ENCODE assay signal across 10 cellular contexts in the genomic region with DNA sequence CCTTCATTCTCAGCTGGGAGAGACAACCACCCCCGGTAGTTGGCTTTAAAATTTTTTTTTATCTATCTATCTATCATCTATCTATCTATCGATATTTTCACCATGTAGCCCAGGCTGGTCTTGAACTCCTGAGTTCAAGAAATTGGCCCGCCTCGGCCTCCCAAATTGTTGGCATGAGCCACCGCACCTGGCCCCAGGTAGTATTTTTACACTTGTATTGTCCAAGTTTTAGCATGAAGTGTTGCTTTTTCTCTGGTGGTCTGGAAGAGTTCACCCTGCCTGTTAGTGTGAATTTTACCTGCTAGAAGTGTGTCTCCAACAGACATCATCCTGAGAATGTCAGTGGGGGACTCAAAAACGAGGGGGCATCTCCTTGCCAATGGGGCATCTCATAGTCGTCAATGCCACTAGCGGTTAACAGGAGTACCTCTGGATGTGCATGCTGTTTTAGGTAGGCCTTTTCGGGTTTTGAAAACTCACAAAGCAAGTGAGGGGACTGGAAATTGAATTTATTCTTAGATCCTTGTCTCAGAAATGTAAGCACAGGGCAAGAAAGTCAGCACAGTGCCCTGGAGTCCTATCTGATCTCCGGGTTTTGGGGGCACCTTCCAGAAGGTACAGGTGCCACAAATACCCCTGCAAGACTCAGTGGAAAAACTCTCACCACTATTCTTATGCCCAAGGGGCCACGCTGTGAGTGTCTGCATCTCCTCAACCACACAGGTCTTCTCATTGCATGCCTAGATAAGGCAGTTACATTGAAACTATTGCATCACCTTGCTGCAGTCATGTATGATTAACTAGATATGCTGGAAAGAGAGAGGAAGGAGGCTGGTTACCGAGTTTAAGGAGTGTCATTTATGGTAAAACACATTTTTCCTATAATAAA. TPM values are rescaled to one million over a fixed set of nuclear protein-coding genes. Genes with fewer than 3 reads are reported as not detected.
DNase-seq lines count a peak whose midpoint lies in the region; ATAC-seq, FAIRE-seq and TF ChIP-seq lines count a peak whose summit lies in the region.
"Had no signal": no experiment of that assay in that cellular context is flagged by ENCODE, and none has a peak within 500 bp of the region (broad histone marks: within the 10 kb centered on the region; RNA-seq: fewer than 3 reads in every experiment).

No MANE protein-coding gene starts in this region.

- peaks cover 13% of the 10 kb centered on the region for H3K4me1 Mint-ChIP-seq in type B pancreatic cell (ENCODE audit: unreplicated experiment)

- H3K9me1 ChIP-seq in endothelial cell of umbilical vein (replicated peaks; ENCODE audit: control insufficient read depth, extremely low read depth, insufficient read depth, low read length) = no peaks in the 10 kb centered on the region

- peak; percentile 88 for DNase-seq in NOMO-1 treated with DMSO at 0.1 percent for 48 hours (lab: John Stamatoyannopoulos, UW; ENCODE audit: unreplicated experiment)
- peak; percentile 36 for DNase-seq in endothelial cell of umbilical vein (ENCODE audit: low read depth, low spot score)
- no peak for DNase-seq in type B pancreatic cell (ENCODE audit: extremely low spot score, unreplicated experiment)
- DNase-seq in cerebellar nuclear complex (lab: John Stamatoyannopoulos, UW) = no peak
- no peak for DNase-seq in NCI-H526 (lab: John Stamatoyannopoulos, UW)
- DNase-seq in DMS153 treated with DMSO at 0.1 percent for 48 hours (lab: John Stamatoyannopoulos, UW; ENCODE audit: unreplicated experiment) = no peak
- DNase-seq: psoas muscle had no signal

- H2AFZ ChIP-seq in endothelial cell of umbilical vein (ENCODE audit: low read depth, low read length) = no peak overlapping the region

- H4K20me1 ChIP-seq in endothelial cell of umbilical vein (replicated peaks; ENCODE audit: control insufficient read depth, extremely low read depth, insufficient read depth, low read length) = no peaks in the 10 kb centered on the region

- no peaks in the 10 kb centered on the region for H3K27me3 ChIP-seq in endothelial cell of umbilical vein (ENCODE audit: control insufficient read depth in 2 of 2, insufficient read depth in 2 of 2, low read length in 2 of 2)

- CTCF ChIA-PET in endothelial cell of umbilical vein (lab: Charles Lee) = no interaction called here

- H3K4me2 ChIP-seq in endothelial cell of umbilical vein (ENCODE audit: insufficient read depth, low read length) = peak overlapping the region; percentile 56

- no peak overlapping the region for H3K9ac ChIP-seq in endothelial cell of umbilical vein (replicated peaks; ENCODE audit: extremely low read depth, insufficient read depth, low read length)

- no peaks in the 10 kb centered on the region for H3K36me3 ChIP-seq in endothelial cell of umbilical vein (ENCODE audit: control insufficient read depth in 2 of 2, extremely low read depth in 1 of 2, insufficient read depth in 2 of 2, low read length in 2 of 2)

- H3K27ac ChIP-seq in endothelial cell of umbilical vein (ENCODE audit: insufficient read depth, low read depth, low read length) = no peak overlapping the region
- H3K27ac ChIP-seq: psoas muscle, VCaP had no signal

- H3K36me3 Mint-ChIP-seq in type B pancreatic cell = no peaks in the 10 kb centered on the region

- ATAC-seq in GM18861 (IDR thresholded peaks at IDR 0.05; ENCODE audit: unreplicated experiment) = peak; percentile 75
- peak; percentile 74 for ATAC-seq in HG02678 (IDR thresholded peaks at IDR 0.05; ENCODE audit: unreplicated experiment)

- no TSS peak for BruUV-seq in endothelial cell of umbilical vein (replicated peaks; lab: Mats Ljungman, UMichigan)

- POLR2A ChIA-PET in endothelial cell of umbilical vein (lab: Charles Lee) = no interaction called here

- no peak for TF ChIP-seq POLR2A in endothelial cell of umbilical vein (IDR thresholded peaks at IDR 0.05; ENCODE audit: low read depth, low read length)

- H3K27me3 Mint-ChIP-seq in type B pancreatic cell = peaks cover 3% of the 10 kb centered on the region

- FAIRE-seq in endothelial cell of umbilical vein (lab: Jason Lieb, UNC) = no peak

- no peaks in the 10 kb centered on the region for H3K9me3 ChIP-seq in endothelial cell of umbilical vein (replicated peaks; ENCODE audit: control insufficient read depth, insufficient read depth, low read length)
- H3K9me3 ChIP-seq: psoas muscle had no signal

- TF ChIP-seq CTCF in endothelial cell of umbilical vein (IDR thresholded peaks at IDR 0.05; ENCODE audit: extremely low read depth in 1 of 2, insufficient read depth in 1 of 2, low read depth in 1 of 2, low read length in 2 of 2) (no peak), type B pancreatic cell (conservative IDR thresholded peaks at IDR 0.05) (no peak)

- H3K79me2 ChIP-seq in endothelial cell of umbilical vein (ENCODE audit: control insufficient read depth, insufficient read depth, low read length) = no peaks in the 10 kb centered on the region

- H3K9me3 Mint-ChIP-seq in type B pancreatic cell = no peaks in the 10 kb centered on the region

- dilution Hi-C loops in endothelial cell of umbilical vein (cut with MboI; ENCODE audit: extremely low pct_ligation_motif_present, low sequenced_read_pairs) = no loop called here

- intact Hi-C loops in endothelial cell of umbilical vein (cut with micrococcal nuclease) = loop anchor here (2.0 kb wide), 1 partner anchor 21 kb away; no protein-coding TSS in a partner anchor

- peaks cover 18% of the 10 kb centered on the region for H3K4me1 ChIP-seq in endothelial cell of umbilical vein (ENCODE audit: control insufficient read depth, extremely low read depth, insufficient read depth, low read length)

- H3K4me3 Mint-ChIP-seq in type B pancreatic cell = peak overlapping the region; percentile 18

- H3K27ac Mint-ChIP-seq in type B pancreatic cell = peak overlapping the region; percentile 75

- H3K4me3 ChIP-seq in endothelial cell of umbilical vein (replicated peaks in 1 of 3; ENCODE audit: insufficient read depth in 1 of 3, low read depth in 1 of 3, low read length in 3 of 3) = no peak overlapping the region

TF ChIP-seq in endothelial cell of umbilical vein, 7 proteins besides CTCF, POLR2A, EP300 and RAD21:
- TF ChIP-seq, protein P1, sequence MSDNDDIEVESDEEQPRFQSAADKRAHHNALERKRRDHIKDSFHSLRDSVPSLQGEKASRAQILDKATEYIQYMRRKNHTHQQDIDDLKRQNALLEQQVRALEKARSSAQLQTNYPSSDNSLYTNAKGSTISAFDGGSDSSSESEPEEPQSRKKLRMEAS (IDR thresholded peaks at IDR 0.05; ENCODE audit: insufficient read depth, insufficient read length) = no peak
- TF ChIP-seq MYC (IDR thresholded peaks at IDR 0.05; ENCODE audit: low read depth, low read length) (no peak), JUN (IDR thresholded peaks at IDR 0.05; ENCODE audit: borderline replicate concordance, insufficient read depth, insufficient read length, low read depth) (no peak), GATA2 (IDR thresholded peaks at IDR 0.05; ENCODE audit: insufficient read depth, insufficient read length, low read depth, low read length) (no peak), FOS (IDR thresholded peaks at IDR 0.05; ENCODE audit: borderline replicate concordance, insufficient read depth, low read length) (no peak), EZH2 (IDR thresholded peaks at IDR 0.05; ENCODE audit: borderline replicate concordance, low read depth, low read length, severe bottlenecking) (no peak), POLR2AphosphoS5 (IDR thresholded peaks at IDR 0.05; ENCODE audit: insufficient read depth, low read depth, low read length) (no peak)

RNA-seq across cellular contexts. Expression of gene TNFAIP3, which starts 37.1 kb away (rescaled TPM):
- 4.2 and 8.6 TPM in 2 replicates for total RNA-seq in endothelial cell of umbilical vein
- 3.5 and 4.0 TPM in 2 replicates for polyA plus RNA-seq in endothelial cell of umbilical vein
- 3.6 and 4.3 TPM in 2 replicates for polyA plus RNA-seq in endothelial cell of umbilical vein (2011; cell fraction: cytosol; rRNA removed)
- 28.8 and 35.5 TPM in 2 replicates for polyA plus RNA-seq in endothelial cell of umbilical vein (2011; cell fraction: nucleus; rRNA removed)
- polyA plus RNA-seq in endothelial cell of umbilical vein (2012) = 7.5 TPM in 2 replicates
- polyA minus RNA-seq in endothelial cell of umbilical vein = 5.1 TPM in 2 replicates
- 2.3 TPM for polyA minus RNA-seq in endothelial cell of umbilical vein (2011; cell fraction: cytosol; rRNA and poly(A)+ RNA removed)
- 12.8 and 17.4 TPM in 2 replicates for polyA minus RNA-seq in endothelial cell of umbilical vein (2011; cell fraction: nucleus; rRNA and poly(A)+ RNA removed)
- 15.2 and 54.4 TPM in 2 replicates for total RNA-seq in type B pancreatic cell (ENCODE audit: low replicate concordance)

Comparison
In these comparisons a context has a peak if more than half of its experiments do, and no peak if none do; other contexts are left out.
1. DNase-seq: peak in NOMO-1 treated with DMSO at 0.1 percent for 48 hours (single experiment) and endothelial cell of umbilical vein (single experiment); none in type B pancreatic cell (single experiment), cerebellar nuclear complex (0 of 2), NCI-H526 (0 of 2) and DMS153 treated with DMSO at 0.1 percent for 48 hours (single experiment).